24 cellular contexts compared by ENCODE assay signal in genomic region chr5:115530426-115530825, GRCh38. TPM values are rescaled to one million over a fixed set of nuclear protein-coding genes. Genes with fewer than 3 reads are reported as not detected.
DNase-seq lines count a peak whose midpoint lies in the region; TF ChIP-seq lines count a peak whose summit lies in the region.
"Had no signal": no experiment of that assay in that cellular context is flagged by ENCODE, and none has a peak within 500 bp of the region (broad histone marks: within the 10 kb centered on the region; RNA-seq: fewer than 3 reads in every experiment).

No MANE protein-coding gene starts in this region.

- no peak overlapping the region for H3K14ac ChIP-seq in mesenchymal stem cell (ENCODE audit: low read length in 2 of 2)

- H4K8ac ChIP-seq in mesenchymal stem cell (ENCODE audit: low read length): no peak overlapping the region

- no peak overlapping the region for H2BK15ac ChIP-seq in mesenchymal stem cell (ENCODE audit: low read depth, poor library complexity, severe bottlenecking)

- H3K4me1 ChIP-seq in Loucy (ENCODE audit: insufficient read depth, low read length, poor library complexity, severe bottlenecking) (peaks cover 7% of the 10 kb centered on the region), mesenchymal stem cell (ENCODE audit: control insufficient read depth, insufficient read depth, low read depth, low read length) (peaks cover 1% of the 10 kb centered on the region)

- WGBS in mesenchymal stem cell: 83% methylated on average over 1 of the region's 3 CpGs

- H3K27ac ChIP-seq in mesenchymal stem cell (ENCODE audit: low read length, poor library complexity, severe bottlenecking): no peak overlapping the region
- H3K27ac ChIP-seq: upper lobe of right lung had no signal

- H2BK12ac ChIP-seq in mesenchymal stem cell (ENCODE audit: low read length in 2 of 2): no peak overlapping the region

- H3K27me3 ChIP-seq in Loucy (ENCODE audit: insufficient read depth, low read length, poor library complexity, severe bottlenecking): no peaks in the 10 kb centered on the region
- H3K27me3 ChIP-seq in mesenchymal stem cell (ENCODE audit: control insufficient read depth in 1 of 2, insufficient read depth in 1 of 2, low read length in 2 of 2): no peaks in the 10 kb centered on the region
- H3K27me3 ChIP-seq: neutrophil, upper lobe of right lung had no signal

- H3K18ac ChIP-seq in mesenchymal stem cell (ENCODE audit: low read depth in 1 of 2, low read length in 2 of 2): no peak overlapping the region

- TF ChIP-seq CTCF in AG10803 (conservative IDR thresholded peaks at IDR 0.05; ENCODE audit: low read length) (no peak), Loucy (conservative IDR thresholded peaks at IDR 0.05; ENCODE audit: low read length) (no peak), cardiac fibroblast (IDR thresholded peaks at IDR 0.05; ENCODE audit: low read depth, low read length) (no peak), progenitor cell of endocrine pancreas (IDR thresholded peaks at IDR 0.05; ENCODE audit: unreplicated experiment) (no peak)

- no peak overlapping the region for H3K4ac ChIP-seq in mesenchymal stem cell (ENCODE audit: low read depth in 1 of 2, low read length in 2 of 2)

- H3F3A ChIP-seq in Loucy (ENCODE audit: low read depth): no peaks in the 10 kb centered on the region

- H3K9me3 Mint-ChIP-seq in progenitor cell of endocrine pancreas (ENCODE audit: low read depth): peaks cover 3% of the 10 kb centered on the region
- H3K9me3 Mint-ChIP-seq: activated naive CD8-positive, alpha-beta T cell treated with anti-CD3 and anti-CD28 coated beads, Interleukin-2, amount 10 ng/mL, durations not matched to agents 7 days and 5 days; activated T-helper 1 cell treated with anti-CD3 and anti-CD28 coated beads, Interleukin-12 subunit alpha, Interleukin-12 subunit beta, Interleukin-2, Interleukin-4 antibody, amounts not matched to agents 30 ng/mL and 10 ng/mL and 1 ng/mL, durations not matched to agents 14 hours and 24 hours and 36 hours; CD4-positive, CD25-positive, alpha-beta regulatory T cell; stimulated activated naive CD8-positive, alpha-beta T cell treated with anti-CD3 and anti-CD28 coated beads, Interleukin-15, amount 100 ng/mL, for 72 hours had no signal

- peaks cover 88% of the 10 kb centered on the region for H3K79me2 ChIP-seq in Loucy (ENCODE audit: insufficient read depth, low read length)

- H3K4me3 ChIP-seq in AG10803 (ENCODE audit: low read length) (no peak overlapping the region), Loucy (ENCODE audit: low read length, poor library complexity, severe bottlenecking) (no peak overlapping the region), cardiac fibroblast (replicated peaks in 1 of 2; ENCODE audit: low read depth in 2 of 2, low read length in 2 of 2) (no peak overlapping the region), mesenchymal stem cell (ENCODE audit: insufficient read depth in 1 of 2, low read depth in 1 of 2, low read length in 2 of 2) (peak overlapping the region in 1 of 2 experiments; percentile 8)
- H3K4me3 ChIP-seq: mucosa of descending colon, upper lobe of right lung had no signal

- DNase-seq in AG10803 (ENCODE audit: low read depth) (peak; percentile 54), cardiac fibroblast (ENCODE audit: low read depth in 2 of 2) (peak; percentile 21 to 38), mesenchymal stem cell (no peak), NCI-H1436 (lab: John Stamatoyannopoulos, UW) (no peak), NCI-H187 (lab: John Stamatoyannopoulos, UW) (no peak), GM03348 (ENCODE audit: low spot score) (no peak), progenitor cell of endocrine pancreas (ENCODE audit: low spot score, unreplicated experiment) (no peak)
- DNase-seq: ACHN; activated CD4-positive, alpha-beta T cell treated with anti-CD3 and anti-CD28 coated beads for 1 hour; activated naive CD8-positive, alpha-beta T cell treated with anti-CD3 and anti-CD28 coated beads, Interleukin-2, amount 10 ng/mL, durations not matched to agents 7 days and 5 days; CD4-positive, CD25-positive, alpha-beta regulatory T cell; DMS153; effector memory CD4-positive, alpha-beta T cell; left colon; mucosa of descending colon; NCI-H2029; NCI-H524; SIG-M5; stimulated activated CD4-positive, alpha-beta T cell treated with anti-CD3 and anti-CD28 coated beads, Interleukin-1b, Interleukin-23, amount 100 ng/mL, for 48 hours; stimulated activated naive CD8-positive, alpha-beta T cell treated with anti-CD3 and anti-CD28 coated beads, Interleukin-15, amount 100 ng/mL, for 72 hours; upper lobe of right lung had no signal

- peak overlapping the region; percentile 84 for H3K4me2 ChIP-seq in Loucy (ENCODE audit: low read depth, low read length, poor library complexity, severe bottlenecking)
- no peak overlapping the region for H3K4me2 ChIP-seq in mesenchymal stem cell (ENCODE audit: low read length, poor library complexity, severe bottlenecking)

- peaks cover 56% of the 10 kb centered on the region for H4K20me1 ChIP-seq in Loucy (ENCODE audit: insufficient read depth, low read length, poor library complexity, severe bottlenecking)

- peaks cover 6% of the 10 kb centered on the region; the same call in 1 of the 2 replicates for H3K36me3 ChIP-seq in Loucy (ENCODE audit: insufficient read depth, low read length)
- H3K36me3 ChIP-seq in mesenchymal stem cell (ENCODE audit: control insufficient read depth in 1 of 2, insufficient read depth in 2 of 2, low read depth in 1 of 2, low read length in 2 of 2): peaks cover 0 to 62% of the 10 kb centered on the region in 2 experiments

- H3K9me2 ChIP-seq in Loucy (replicated peaks; ENCODE audit: low read depth, low read length): no peaks in the 10 kb centered on the region

- H3K4me1 Mint-ChIP-seq in progenitor cell of endocrine pancreas (ENCODE audit: low read depth): peaks cover 10% of the 10 kb centered on the region

- H4K91ac ChIP-seq in mesenchymal stem cell (ENCODE audit: low read length): no peak overlapping the region

- no peak overlapping the region for H3K27ac Mint-ChIP-seq in progenitor cell of endocrine pancreas
- H3K27ac Mint-ChIP-seq: activated naive CD8-positive, alpha-beta T cell treated with anti-CD3 and anti-CD28 coated beads, Interleukin-2, amount 10 ng/mL, durations not matched to agents 7 days and 5 days; activated T-helper 1 cell treated with anti-CD3 and anti-CD28 coated beads, Interleukin-12 subunit alpha, Interleukin-12 subunit beta, Interleukin-2, Interleukin-4 antibody, amounts not matched to agents 30 ng/mL and 10 ng/mL and 1 ng/mL, durations not matched to agents 14 hours and 24 hours and 36 hours; stimulated activated naive CD8-positive, alpha-beta T cell treated with anti-CD3 and anti-CD28 coated beads, Interleukin-15, amount 100 ng/mL, for 72 hours had no signal

- no peak overlapping the region for H2AFZ ChIP-seq in Loucy (ENCODE audit: low read length)
- H2AFZ ChIP-seq in mesenchymal stem cell (ENCODE audit: low read depth, low read length): no peak overlapping the region

- H2AK5ac ChIP-seq in mesenchymal stem cell (ENCODE audit: low read length, severe bottlenecking): no peak overlapping the region

- H3K9me3 ChIP-seq in Loucy (ENCODE audit: insufficient read depth, low read depth, low read length) (no peaks in the 10 kb centered on the region), mesenchymal stem cell (ENCODE audit: control insufficient read depth, low read length) (no peaks in the 10 kb centered on the region)
- H3K9me3 ChIP-seq: mucosa of descending colon, neutrophil, upper lobe of right lung had no signal

- peaks cover 14% of the 10 kb centered on the region for H3K36me3 Mint-ChIP-seq in progenitor cell of endocrine pancreas (ENCODE audit: insufficient read depth)

- H3K9ac ChIP-seq in Loucy (ENCODE audit: low read depth, low read length, poor library complexity, severe bottlenecking) (no peak overlapping the region), mesenchymal stem cell (ENCODE audit: low read length) (peak overlapping the region; percentile 57)

- no peak overlapping the region for H2BK5ac ChIP-seq in mesenchymal stem cell (ENCODE audit: low read depth, low read length, poor library complexity, severe bottlenecking)

- no peak overlapping the region for H3K4me3 Mint-ChIP-seq in progenitor cell of endocrine pancreas (ENCODE audit: low read depth)
- H3K4me3 Mint-ChIP-seq: activated naive CD8-positive, alpha-beta T cell treated with anti-CD3 and anti-CD28 coated beads, Interleukin-2, amount 10 ng/mL, durations not matched to agents 7 days and 5 days; activated T-helper 1 cell treated with anti-CD3 and anti-CD28 coated beads, Interleukin-12 subunit alpha, Interleukin-12 subunit beta, Interleukin-2, Interleukin-4 antibody, amounts not matched to agents 30 ng/mL and 10 ng/mL and 1 ng/mL, durations not matched to agents 14 hours and 24 hours and 36 hours; stimulated activated naive CD8-positive, alpha-beta T cell treated with anti-CD3 and anti-CD28 coated beads, Interleukin-15, amount 100 ng/mL, for 72 hours had no signal

- peaks cover 8% of the 10 kb centered on the region for H3K79me1 ChIP-seq in mesenchymal stem cell (replicated peaks; ENCODE audit: low read length, poor library complexity, severe bottlenecking)

- H3K27me3 Mint-ChIP-seq in progenitor cell of endocrine pancreas: no peaks in the 10 kb centered on the region
- H3K27me3 Mint-ChIP-seq: activated naive CD8-positive, alpha-beta T cell treated with anti-CD3 and anti-CD28 coated beads, Interleukin-2, amount 10 ng/mL, durations not matched to agents 7 days and 5 days; CD4-positive, CD25-positive, alpha-beta regulatory T cell; stimulated activated naive CD8-positive, alpha-beta T cell treated with anti-CD3 and anti-CD28 coated beads, Interleukin-15, amount 100 ng/mL, for 72 hours had no signal

- no peak overlapping the region for H3K23ac ChIP-seq in mesenchymal stem cell (ENCODE audit: low read length in 2 of 2)

- H2BK120ac ChIP-seq in mesenchymal stem cell (ENCODE audit: low read depth, low read length): no peak overlapping the region

RNA-seq across cellular contexts. Expression of gene FEM1C, which starts 14.1 kb away (rescaled TPM):
- polyA plus RNA-seq in mesenchymal stem cell (2013, experiment 1 of 2): 6.6 TPM
- polyA plus RNA-seq in mesenchymal stem cell (2013, experiment 2 of 2): 6.5 TPM
- total RNA-seq in progenitor cell of endocrine pancreas: 18.1 and 18.4 TPM in 2 replicates

Comparison
In these comparisons a context has a peak if more than half of its experiments do, and no peak if none do; other contexts are left out.
1. DNase-seq: peak in AG10803 (single experiment) and cardiac fibroblast (2 of 2); none in mesenchymal stem cell (single experiment), NCI-H1436 (single experiment), NCI-H187 (0 of 2), GM03348 (single experiment) and progenitor cell of endocrine pancreas (single experiment).